1 cellular context compared by ENCODE assay signal in genomic region chr11:63681208-63682044, GRCh38.
TF ChIP-seq lines count a peak whose summit lies in the region.

Gene RTN3 (plus strand): TSS chr11:63681500. CDS start chr11:63681637, 137 bp downstream.

TF ChIP-seq in GM23338, 12 proteins besides CTCF, POLR2A, EP300 and RAD21 (continued from another document):
- peak; percentile 94 for TF ChIP-seq POLR2AphosphoS5 (IDR thresholded peaks at IDR 0.05; ENCODE audit: low read depth)
- TF ChIP-seq ETS1 (IDR thresholded peaks at IDR 0.05): 0 out of 2 replicates have a peak, but pooled peaks have one; percentile 26
- TF ChIP-seq EZH2phosphoT487 (IDR thresholded peaks at IDR 0.05; ENCODE audit: unreplicated experiment): no peak
- no peak for TF ChIP-seq REST (IDR thresholded peaks at IDR 0.05; ENCODE audit: unreplicated experiment)
- no peak for TF ChIP-seq EZH2 (IDR thresholded peaks at IDR 0.05; ENCODE audit: low read depth, unreplicated experiment)
- no peak for TF ChIP-seq CREB1 (CRISPR knock-in tag; IDR thresholded peaks at IDR 0.05; ENCODE audit: low read depth)
- TF ChIP-seq NANOG (IDR thresholded peaks at IDR 0.05; ENCODE audit: borderline replicate concordance): no peak
- TF ChIP-seq STAT1 (IDR thresholded peaks at IDR 0.05; ENCODE audit: unreplicated experiment): no peak
